In genomic region chr19:49876422-49877019, GRCh38 we compare ENCODE assay signal across 1 cellular context.
A peak's percentile ranks its signal among the peaks of the same experiment; 100 is the strongest.
TF ChIP-seq lines count a peak whose summit lies in the region.

No MANE protein-coding gene starts in this region.

TF ChIP-seq in HepG2, 621 proteins besides CTCF, POLR2A, EP300 and RAD21 (continued from another document and continues in another):
- peak; percentile 88 for TF ChIP-seq ZNF574 (CRISPR knock-in tag; IDR thresholded peaks at IDR 0.05)
- peak; percentile 47; the same call in 1 of the 2 replicates for TF ChIP-seq ZBTB39 (CRISPR knock-in tag; IDR thresholded peaks at IDR 0.05)
- TF ChIP-seq MBNL3 (CRISPR knock-in tag; conservative IDR thresholded peaks at IDR 0.05), result no peak
- no peak for TF ChIP-seq ELF4 (CRISPR knock-in tag; IDR thresholded peaks at IDR 0.05; ENCODE audit: borderline replicate concordance)
- TF ChIP-seq ZBTB44 (CRISPR knock-in tag; IDR thresholded peaks at IDR 0.05), result 0 out of 2 replicates have a peak, but pooled peaks have one; percentile 16
- TF ChIP-seq ZNF891 (CRISPR knock-in tag; IDR thresholded peaks at IDR 0.05), result peak; percentile 32; the same call in 1 of the 2 replicates
- peak; percentile 70; the same call in 1 of the 2 replicates for TF ChIP-seq SRF (IDR thresholded peaks at IDR 0.05; ENCODE audit: low read depth, low read length)
- no peak; the same call in 1 of the 2 replicates for TF ChIP-seq ZNF691 (CRISPR knock-in tag; IDR thresholded peaks at IDR 0.05; ENCODE audit: borderline replicate concordance, low read depth)
- TF ChIP-seq MIER2 (CRISPR knock-in tag; IDR thresholded peaks at IDR 0.05), result no peak
- peak; percentile 72 for TF ChIP-seq GMEB2 (CRISPR knock-in tag; IDR thresholded peaks at IDR 0.05; ENCODE audit: low read depth)
- TF ChIP-seq ZNF230 (CRISPR knock-in tag; IDR thresholded peaks at IDR 0.05), result peak; percentile 28; the same call in 1 of the 2 replicates
- peak; percentile 48; the same call in 1 of the 2 replicates for TF ChIP-seq FOSL2 (CRISPR knock-in tag; IDR thresholded peaks at IDR 0.05)
- peak; percentile 72; the same call in 1 of the 2 replicates for TF ChIP-seq ZNF235 (CRISPR knock-in tag; IDR thresholded peaks at IDR 0.05; ENCODE audit: borderline replicate concordance)
- no peak for TF ChIP-seq ZNF678 (CRISPR knock-in tag; IDR thresholded peaks at IDR 0.05)
- TF ChIP-seq TEAD3 (CRISPR knock-in tag; optimal IDR thresholded peaks at IDR 0.05; ENCODE audit: borderline replicate concordance), result peak; percentile 8
- peak; percentile 27; the same call in 1 of the 2 replicates for TF ChIP-seq ZNF703 (CRISPR knock-in tag; IDR thresholded peaks at IDR 0.05; ENCODE audit: borderline replicate concordance)
- TF ChIP-seq SP2 (CRISPR knock-in tag; IDR thresholded peaks at IDR 0.05), result peak; percentile 88
- no peak for TF ChIP-seq TFE3 (CRISPR knock-in tag; IDR thresholded peaks at IDR 0.05)
- no peak; the same call in 1 of the 2 replicates for TF ChIP-seq NFIC (IDR thresholded peaks at IDR 0.05; ENCODE audit: low read length)
- TF ChIP-seq TFAP4 (IDR thresholded peaks at IDR 0.05; ENCODE audit: borderline replicate concordance, low read depth), result no peak
- peak; percentile 53; the same call in 1 of the 2 replicates for TF ChIP-seq ZNF143 (CRISPR knock-in tag; IDR thresholded peaks at IDR 0.05)
- no peak for TF ChIP-seq SATB2 (CRISPR knock-in tag; IDR thresholded peaks at IDR 0.05)
- TF ChIP-seq CHD2 (IDR thresholded peaks at IDR 0.05; ENCODE audit: low read depth, low read length), result no peak
- peak; percentile 32; the same call in 1 of the 2 replicates for TF ChIP-seq MLX (CRISPR knock-in tag; IDR thresholded peaks at IDR 0.05)
- no peak for TF ChIP-seq POLR2AphosphoS2 (IDR thresholded peaks at IDR 0.05; ENCODE audit: low read depth, low read length)
- TF ChIP-seq RFX3 (CRISPR knock-in tag; IDR thresholded peaks at IDR 0.05), result no peak
- no peak; the same call in 1 of the 2 replicates for TF ChIP-seq MED13 (CRISPR knock-in tag; IDR thresholded peaks at IDR 0.05)
- 0 out of 2 replicates have a peak, but pooled peaks have one; percentile 61 for TF ChIP-seq ZKSCAN5 (CRISPR knock-in tag; IDR thresholded peaks at IDR 0.05)
- no peak for TF ChIP-seq FOXO4 (CRISPR knock-in tag; conservative IDR thresholded peaks at IDR 0.05)
- no peak for TF ChIP-seq ZBTB46 (CRISPR knock-in tag; IDR thresholded peaks at IDR 0.05; ENCODE audit: borderline replicate concordance)
- TF ChIP-seq ZBTB49 (CRISPR knock-in tag; IDR thresholded peaks at IDR 0.05; ENCODE audit: borderline replicate concordance), result no peak
- TF ChIP-seq ARNT2 (CRISPR knock-in tag; IDR thresholded peaks at IDR 0.05; ENCODE audit: low read depth), result no peak
- 0 out of 2 replicates have a peak, but pooled peaks have one; percentile 30 for TF ChIP-seq RNF219 (CRISPR knock-in tag; IDR thresholded peaks at IDR 0.05)
